Comparison of ENCODE assay signal across 22 cellular contexts in genomic region chr4:186593587-186593973, GRCh38. TPM values are rescaled to one million over a fixed set of nuclear protein-coding genes. Genes with fewer than 3 reads are reported as not detected.
"Had no signal": no experiment of that assay in that cellular context is flagged by ENCODE, and none has a peak within 500 bp of the region (broad histone marks: within the 10 kb centered on the region; RNA-seq: fewer than 3 reads in every experiment).

No MANE protein-coding gene starts in this region.

- H3K4me2 ChIP-seq: neural progenitor cell had no signal

- H3K9ac ChIP-seq: neural progenitor cell had no signal

- H3K27me3 ChIP-seq: gastrocnemius medialis, heart right ventricle, neural progenitor cell, ovary, stomach, transverse colon had no signal

- DNase-seq: erythroblast; gastrocnemius medialis; heart right ventricle; hypothalamus; islet precursor cell; mammary epithelial cell; nucleus accumbens; ovary; right cardiac atrium; small intestine; stimulated activated CD4-positive, alpha-beta T cell treated with anti-CD3 and anti-CD28 coated beads, Interleukin-12 subunit alpha, Interleukin-12 subunit beta, amount 100 ng/mL, for 4 hours; stimulated activated naive CD4-positive, alpha-beta T cell; stomach; substantia nigra; transverse colon had no signal

- H3K36me3 ChIP-seq: gastrocnemius medialis, ovary had no signal

- H2AFZ ChIP-seq: neural progenitor cell had no signal

- H3K4me1 ChIP-seq: gastrocnemius medialis, heart right ventricle, transverse colon had no signal

- H3K27ac ChIP-seq: gastrocnemius medialis, heart right ventricle, neural progenitor cell, ovary, thoracic aorta, transverse colon had no signal

- ATAC-seq: gastrocnemius medialis; heart right ventricle; left lobe of liver; natural killer cell treated with Interleukin-12 subunit alpha and Interleukin-12 subunit beta and Interleukin-15 and Interleukin-18, amount 100 ng/mL, for 72 hours; right cardiac atrium had no signal

- H3K9me3 ChIP-seq: gastrocnemius medialis, heart right ventricle, ovary, stomach, thoracic aorta, transverse colon had no signal

- H3K4me3 ChIP-seq: gastrocnemius medialis, heart right ventricle, neural progenitor cell, ovary, stomach, thoracic aorta, transverse colon had no signal

RNA-seq across cellular contexts. Expression of gene MTNR1A, which starts 38.2 kb away (rescaled TPM):
- total RNA-seq: fibroblast of lung; gastrocnemius medialis; heart right ventricle; left lobe of liver; lower leg skin; natural killer cell treated with Interleukin-12 subunit alpha and Interleukin-12 subunit beta and Interleukin-15 and Interleukin-18, amount 100 ng/mL, for 72 hours; ovary; right cardiac atrium; thoracic aorta had no signal
- polyA plus RNA-seq: fibroblast of lung, heart right ventricle, ovary, right cardiac atrium, stomach, urinary bladder had no signal
